ENCODE assay signal across 12 cellular contexts in genomic region chr16:4612474-4612931, GRCh38. TPM values are rescaled to one million over a fixed set of nuclear protein-coding genes. Genes with fewer than 3 reads are reported as not detected.
DNase-seq lines count a peak whose midpoint lies in the region; TF ChIP-seq lines count a peak whose summit lies in the region.
"Had no signal": no experiment of that assay in that cellular context is flagged by ENCODE, and none has a peak within 500 bp of the region (broad histone marks: within the 10 kb centered on the region; RNA-seq: fewer than 3 reads in every experiment).

No MANE protein-coding gene starts in this region.

- intact Hi-C loops in dendritic cell treated with granulocyte-macrophage colony-stimulating factor and Interleukin-4, amounts not matched to agents 40 ng/mL and 50 ng/mL, for 4 days (cut with micrococcal nuclease) = no loop called here

- peak overlapping the region in 2 of 8 donors; percentile 52 to 74 for H3K27ac Mint-ChIP-seq in CD8-positive, alpha-beta memory T cell
- no peak overlapping the region for H3K27ac Mint-ChIP-seq in dendritic cell treated with granulocyte-macrophage colony-stimulating factor and Interleukin-4, amounts not matched to agents 40 ng/mL and 50 ng/mL, for 4 days
- H3K27ac Mint-ChIP-seq: activated CD8-positive, alpha-beta memory T cell treated with anti-CD3 and anti-CD28 coated beads, Interleukin-2, amount 10 ng/mL, durations not matched to agents 7 days and 5 days had no signal

- H3K27ac ChIP-seq in CD8-positive, alpha-beta memory T cell (ENCODE audit: low read depth, low read length) = no peak overlapping the region
- H3K27ac ChIP-seq in Karpas-422 (ENCODE audit: low read length) = no peak overlapping the region
- H3K27ac ChIP-seq in neutrophil = peak overlapping the region; percentile 93
- H3K27ac ChIP-seq: SJSA1 had no signal

- H3K9ac ChIP-seq in Karpas-422 (ENCODE audit: low read length) = peak overlapping the region; percentile 87

- DNase-seq in CD8-positive, alpha-beta memory T cell = no peak
- peak; percentile 51 for DNase-seq in Karpas-422
- no peak for DNase-seq in ureter (ENCODE audit: low spot score)
- no peak for DNase-seq in NCI-H345 treated with DMSO at 0.1 percent for 48 hours (lab: John Stamatoyannopoulos, UW; ENCODE audit: unreplicated experiment)
- no peak for DNase-seq in AML-193 (lab: John Stamatoyannopoulos, UW)
- DNase-seq in LoVo (ENCODE audit: low spot score) = no peak
- DNase-seq: activated CD8-positive, alpha-beta memory T cell treated with anti-CD3 and anti-CD28 coated beads, Interleukin-2, amount 10 ng/mL, durations not matched to agents 7 days and 5 days; NCI-H1048 had no signal

- H3K27me3 Mint-ChIP-seq in CD8-positive, alpha-beta memory T cell = no peaks in the 10 kb centered on the region
- H3K27me3 Mint-ChIP-seq in dendritic cell treated with granulocyte-macrophage colony-stimulating factor and Interleukin-4, amounts not matched to agents 40 ng/mL and 50 ng/mL, for 4 days = no peaks in the 10 kb centered on the region
- H3K27me3 Mint-ChIP-seq: activated CD8-positive, alpha-beta memory T cell treated with anti-CD3 and anti-CD28 coated beads, Interleukin-2, amount 10 ng/mL, durations not matched to agents 7 days and 5 days had no signal

- no peak for TF ChIP-seq CTCF in neutrophil (IDR thresholded peaks at IDR 0.05)

- CTCF ChIA-PET in CD8-positive, alpha-beta memory T cell (lab: Charles Lee) = interaction anchor here (0.9 kb wide), 1 partner anchor 27 kb away, joined by 3 read pairs; no protein-coding TSS in a partner anchor

- H3K36me3 ChIP-seq in CD8-positive, alpha-beta memory T cell (ENCODE audit: insufficient read depth, low read length) = no peaks in the 10 kb centered on the region
- H3K36me3 ChIP-seq in Karpas-422 (ENCODE audit: insufficient read depth, low read length) = no peaks in the 10 kb centered on the region
- H3K36me3 ChIP-seq in neutrophil = peaks cover 31% of the 10 kb centered on the region

- peak overlapping the region in 6 of 7 donors; percentile 32 to 80 (median 43) for H3K4me3 Mint-ChIP-seq in CD8-positive, alpha-beta memory T cell
- peak overlapping the region; percentile 81 for H3K4me3 Mint-ChIP-seq in dendritic cell treated with granulocyte-macrophage colony-stimulating factor and Interleukin-4, amounts not matched to agents 40 ng/mL and 50 ng/mL, for 4 days

- H3K27me3 ChIP-seq in CD8-positive, alpha-beta memory T cell (ENCODE audit: insufficient read depth, low read length, poor library complexity, severe bottlenecking) = no peaks in the 10 kb centered on the region
- H3K27me3 ChIP-seq in Karpas-422 (ENCODE audit: low read length) (no peaks in the 10 kb centered on the region), neutrophil (no peaks in the 10 kb centered on the region)
- H3K27me3 ChIP-seq: SJSA1 had no signal

- peak overlapping the region; percentile 80 for H3K4me2 ChIP-seq in Karpas-422 (ENCODE audit: low read depth, low read length, poor library complexity, severe bottlenecking)

- H3K9me2 ChIP-seq in Karpas-422 (replicated peaks; ENCODE audit: insufficient read depth, low read length) = no peaks in the 10 kb centered on the region

- no peaks in the 10 kb centered on the region for H3K9me3 Mint-ChIP-seq in CD8-positive, alpha-beta memory T cell
- H3K9me3 Mint-ChIP-seq in dendritic cell treated with granulocyte-macrophage colony-stimulating factor and Interleukin-4, amounts not matched to agents 40 ng/mL and 50 ng/mL, for 4 days = no peaks in the 10 kb centered on the region

- H2AFZ ChIP-seq in Karpas-422 (ENCODE audit: low read length) = no peak overlapping the region

- H4K20me1 ChIP-seq in Karpas-422 (ENCODE audit: insufficient read depth, low read depth, low read length) = peaks cover 38% of the 10 kb centered on the region; the same call in 1 of the 2 replicates

- no peak overlapping the region for H3K4me3 ChIP-seq in CD8-positive, alpha-beta memory T cell (ENCODE audit: low read length)
- peak overlapping the region; percentile 93; the same call in 1 of the 2 replicates for H3K4me3 ChIP-seq in Karpas-422 (ENCODE audit: low read length)
- peak overlapping the region in 1 of 2 experiments; percentile 76 for H3K4me3 ChIP-seq in neutrophil (ENCODE audit: low read depth in 1 of 2, low read length in 1 of 2)

- peaks cover 0 to 21% (median 0%) of the 10 kb centered on the region in 3 donors for H3K36me3 Mint-ChIP-seq in CD8-positive, alpha-beta memory T cell
- H3K36me3 Mint-ChIP-seq in dendritic cell treated with granulocyte-macrophage colony-stimulating factor and Interleukin-4, amounts not matched to agents 40 ng/mL and 50 ng/mL, for 4 days (ENCODE audit: low read depth) = peaks cover 41% of the 10 kb centered on the region
- H3K36me3 Mint-ChIP-seq: activated CD8-positive, alpha-beta memory T cell treated with anti-CD3 and anti-CD28 coated beads, Interleukin-2, amount 10 ng/mL, durations not matched to agents 7 days and 5 days had no signal

- no peaks in the 10 kb centered on the region for H3K9me3 ChIP-seq in CD8-positive, alpha-beta memory T cell (ENCODE audit: low read length)
- H3K9me3 ChIP-seq in Karpas-422 (ENCODE audit: low read length) (no peaks in the 10 kb centered on the region), neutrophil (no peaks in the 10 kb centered on the region)

- peaks cover 37% of the 10 kb centered on the region for H3K79me2 ChIP-seq in Karpas-422 (ENCODE audit: low read length)

- H3K4me1 Mint-ChIP-seq in CD8-positive, alpha-beta memory T cell = peaks cover 20 to 42% (median 27%) of the 10 kb centered on the region in 3 donors
- peaks cover 55% of the 10 kb centered on the region for H3K4me1 Mint-ChIP-seq in dendritic cell treated with granulocyte-macrophage colony-stimulating factor and Interleukin-4, amounts not matched to agents 40 ng/mL and 50 ng/mL, for 4 days (ENCODE audit: low read depth)

- H3K4me1 ChIP-seq in CD8-positive, alpha-beta memory T cell (ENCODE audit: insufficient read depth, low read length) = peaks cover 34% of the 10 kb centered on the region
- peaks cover 37% of the 10 kb centered on the region for H3K4me1 ChIP-seq in Karpas-422 (ENCODE audit: low read length)
- H3K4me1 ChIP-seq in neutrophil (ENCODE audit: control insufficient read depth in 1 of 2, insufficient read depth in 1 of 2, low read depth in 1 of 2, low read length in 1 of 2) = peaks cover 50 to 53% of the 10 kb centered on the region in 2 experiments

- POLR2A ChIA-PET in CD8-positive, alpha-beta memory T cell (lab: Charles Lee) = no interaction called here

RNA-seq across cellular contexts. Expression of gene UBALD1, which starts 2.2 kb away (rescaled TPM):
- total RNA-seq in CD8-positive, alpha-beta memory T cell = 10 to 100 TPM; 18.7 to 22.3 TPM
- 4.9 TPM for polyA plus RNA-seq in CD8-positive, alpha-beta memory T cell
- 10.0 and 30.6 TPM in 2 replicates for total RNA-seq in Karpas-422 (2014; rRNA removed; shearing (Covaris generic); ENCODE audit: low replicate concordance)
- total RNA-seq in ureter = 27.2 TPM

RNA-seq across cellular contexts. Expression of gene MGRN1, which starts 12.1 kb away (rescaled TPM):
- 10 to 100 TPM; 67.3 to 69.7 TPM for total RNA-seq in CD8-positive, alpha-beta memory T cell
- polyA plus RNA-seq in CD8-positive, alpha-beta memory T cell = 6.4 TPM
- 16.8 and 23.0 TPM in 2 replicates for total RNA-seq in Karpas-422 (2014; rRNA removed; shearing (Covaris generic); ENCODE audit: low replicate concordance)
- 104 TPM for total RNA-seq in ureter

RNA-seq across cellular contexts. Expression of gene C16orf96, which starts 56.4 kb away (rescaled TPM):
- total RNA-seq in CD8-positive, alpha-beta memory T cell = under 1 TPM; 0.07 to 0.11 TPM
- 0.05 TPM for polyA plus RNA-seq in CD8-positive, alpha-beta memory T cell
- not detected in 2 replicates for total RNA-seq in Karpas-422 (2014; rRNA removed; shearing (Covaris generic); ENCODE audit: low replicate concordance)
- not detected for total RNA-seq in ureter
- total RNA-seq: dermis microvascular lymphatic vessel endothelial cell, SJSA1 had no signal
